26 cellular contexts compared by ENCODE assay signal in genomic region chr6:87916446-87916845, GRCh38.
DNase-seq lines count a peak whose midpoint lies in the region; ATAC-seq, FAIRE-seq and TF ChIP-seq lines count a peak whose summit lies in the region.
"Had no signal": no experiment of that assay in that cellular context is flagged by ENCODE, and none has a peak within 500 bp of the region (broad histone marks: within the 10 kb centered on the region; RNA-seq: fewer than 3 reads in every experiment).

No MANE protein-coding gene starts in this region.

- SMC1A ChIA-PET in GM12878 (lab: Charles Lee; ENCODE audit: uncharacterized antibody, unreplicated experiment): interaction anchor here (0.6 to 10.9 kb wide), 6 partner anchors 9 to 438 kb away, joined by 3 to 203 read pairs (median 4); no protein-coding TSS in a partner anchor

- WGBS in GM12878 (ENCODE audit: insufficient coverage, insufficient replicate concordance, low lambda C conversion rate, missing lambda C conversion rate): 89% methylated on average over 1 of the region's 1 CpG
- 89 to 96% methylated on average over 1 of the region's 1 CpG for WGBS in thyroid gland, 2 donors

- peaks cover 14% of the 10 kb centered on the region for H3K4me1 Mint-ChIP-seq in activated naive CD8-positive, alpha-beta T cell treated with anti-CD3 and anti-CD28 coated beads, Interleukin-2, amount 50 U/mL, for 24 hours

- no peaks in the 10 kb centered on the region for H3K27me3 ChIP-seq in DOHH2 (ENCODE audit: control insufficient read depth, low read length)
- no peaks in the 10 kb centered on the region for H3K27me3 ChIP-seq in GM12878 (replicated peaks in 1 of 2; ENCODE audit: control insufficient read depth in 2 of 2, insufficient read depth in 2 of 2, low read length in 1 of 2)
- H3K27me3 ChIP-seq in thyroid gland: no peaks in the 10 kb centered on the region

- no peak for TF ChIP-seq POLR2A in GM12878 (IDR thresholded peaks at IDR 0.05; ENCODE audit: low read depth, low read length)
- no peak for TF ChIP-seq POLR2A in thyroid gland (IDR thresholded peaks at IDR 0.05)

- no peak overlapping the region for H3K4me3 Mint-ChIP-seq in activated naive CD8-positive, alpha-beta T cell treated with anti-CD3 and anti-CD28 coated beads, Interleukin-2, amount 50 U/mL, for 24 hours
- H3K4me3 Mint-ChIP-seq: CD4-positive, alpha-beta memory T cell; T-helper 17 cell had no signal

- peak; percentile 42 to 94 for DNase-seq in NCI-H524 (lab: John Stamatoyannopoulos, UW)
- no peak for DNase-seq in GM12878 (ENCODE audit: low read depth, low spot score)
- DNase-seq in thyroid gland: no peak
- no peak for DNase-seq in stimulated activated CD4-positive, alpha-beta T cell treated with anti-CD3 and anti-CD28 coated beads, Interleukin-1b, Interleukin-23, amount 100 ng/mL, for 48 hours
- no peak for DNase-seq in activated naive CD8-positive, alpha-beta T cell treated with anti-CD3 and anti-CD28 coated beads, Interleukin-2, amount 50 U/mL, for 24 hours
- DNase-seq: AML-193; C1 segment of cervical spinal cord; CD4-positive, alpha-beta memory T cell; COR-L47; EL; GDM1; KBM-7; NCI-H1092 treated with DMSO at 0.1 percent for 48 hours; NCI-H1436; NCI-H187; NCI-H2081 treated with DMSO at 0.1 percent for 48 hours; NCI-H526; OCI-M1; SK-N-SH; T-helper 17 cell had no signal

- TF ChIP-seq EP300 in GM12878 (IDR thresholded peaks at IDR 0.05; ENCODE audit: borderline replicate concordance in 1 of 2, control insufficient read depth in 1 of 2, low read depth in 2 of 2, low read length in 2 of 2): no peak

- H3K79me2 ChIP-seq in DOHH2 (ENCODE audit: control insufficient read depth, low read length) (peaks cover 7% of the 10 kb centered on the region), GM12878 (ENCODE audit: control insufficient read depth, insufficient read depth, low read length) (no peaks in the 10 kb centered on the region)

- no peak for FAIRE-seq in GM12878 (lab: Jason Lieb, UNC)
- FAIRE-seq: A204.1, HTR-8/SVneo, RCC 7860 had no signal

- H3K9me3 ChIP-seq in DOHH2 (ENCODE audit: control insufficient read depth, insufficient read depth, low read length): no peaks in the 10 kb centered on the region
- no peaks in the 10 kb centered on the region for H3K9me3 ChIP-seq in HEK293 (ENCODE audit: control insufficient read depth, insufficient read depth, low read depth, low read length)
- no peaks in the 10 kb centered on the region; the same call in 2 of the 3 replicates for H3K9me3 ChIP-seq in GM12878 (replicated peaks; ENCODE audit: control insufficient read depth, insufficient read depth, low read length)
- no peaks in the 10 kb centered on the region for H3K9me3 ChIP-seq in thyroid gland
- H3K9me3 ChIP-seq: SK-N-SH had no signal

- POLR2A ChIA-PET in HEK293 (lab: Yijun Ruan, JAX): no interaction called here
- POLR2A ChIA-PET in GM12878 (lab: Charles Lee): interaction anchor here (1.4 to 5.4 kb wide), 2 partner anchors 8 to 10 kb away, joined by 3 to 28 read pairs; no protein-coding TSS in a partner anchor

- H4K20me1 ChIP-seq in DOHH2 (ENCODE audit: control insufficient read depth, insufficient read depth, low read depth, low read length): no peaks in the 10 kb centered on the region
- no peaks in the 10 kb centered on the region for H4K20me1 ChIP-seq in GM12878 (ENCODE audit: control insufficient read depth, insufficient read depth)

- no peak overlapping the region for H3K9ac ChIP-seq in GM12878 (ENCODE audit: control insufficient read depth, insufficient read depth, low read length)
- H3K9ac ChIP-seq: SK-N-SH had no signal

- H3K27ac ChIP-seq in DOHH2 (ENCODE audit: low read depth, low read length) (peak overlapping the region; percentile 100), HEK293 (ENCODE audit: extremely low read depth, low read depth, low read length) (no peak overlapping the region), GM12878 (ENCODE audit: control insufficient read depth, insufficient read depth) (no peak overlapping the region), thyroid gland (no peak overlapping the region)

- peak overlapping the region; percentile 66 for H3K4me2 ChIP-seq in DOHH2 (ENCODE audit: low read length)
- H3K4me2 ChIP-seq in GM12878 (ENCODE audit: control insufficient read depth, insufficient read depth): no peak overlapping the region
- H3K4me2 ChIP-seq: SK-N-SH had no signal

- no peaks in the 10 kb centered on the region for H3K9me3 Mint-ChIP-seq in activated naive CD8-positive, alpha-beta T cell treated with anti-CD3 and anti-CD28 coated beads, Interleukin-2, amount 50 U/mL, for 24 hours
- H3K9me3 Mint-ChIP-seq: CD4-positive, alpha-beta memory T cell had no signal

- TF ChIP-seq CTCF in DOHH2 (IDR thresholded peaks at IDR 0.05; ENCODE audit: low read depth, low read length, poor library complexity, severe bottlenecking) (no peak), HEK293 (tag by site-specific recombination; IDR thresholded peaks at IDR 0.05) (no peak), GM12878 (IDR thresholded peaks at IDR 0.05 in 2 of 3, conservative IDR thresholded peaks at IDR 0.05 in 1 of 3; ENCODE audit: control insufficient read depth in 2 of 3, extremely low read depth in 1 of 3, insufficient read depth in 1 of 3, low read depth in 3 of 3, low read length in 3 of 3) (no peak), thyroid gland (IDR thresholded peaks at IDR 0.05) (no peak)

- H3K36me3 ChIP-seq in DOHH2 (ENCODE audit: control insufficient read depth, low read length) (peaks cover 54% of the 10 kb centered on the region), HEK293 (ENCODE audit: control insufficient read depth in 2 of 2, insufficient read depth in 1 of 2, low read length in 2 of 2) (no peaks in the 10 kb centered on the region), GM12878 (ENCODE audit: control insufficient read depth in 2 of 2, insufficient read depth in 2 of 2, low read length in 1 of 2) (no peaks in the 10 kb centered on the region), thyroid gland (no peaks in the 10 kb centered on the region)

- BruUV-seq in GM12878 (replicated peaks; lab: Mats Ljungman, UMichigan): no TSS peak

- H3K27me3 Mint-ChIP-seq in activated naive CD8-positive, alpha-beta T cell treated with anti-CD3 and anti-CD28 coated beads, Interleukin-2, amount 50 U/mL, for 24 hours: peaks cover 9% of the 10 kb centered on the region
- H3K27me3 Mint-ChIP-seq: T-helper 17 cell had no signal

- CTCF ChIA-PET in HEK293 (lab: Yijun Ruan, JAX) (interaction anchor here (0.5 to 0.9 kb wide), 4 partner anchors 8 to 362 kb away, joined by 3 to 4 read pairs (median 4); no protein-coding TSS in a partner anchor), GM12878 (lab: Yijun Ruan, JAX) (interaction anchor here (3.4 kb wide), 1 partner anchor 9 kb away, joined by 25 read pairs; no protein-coding TSS in a partner anchor)

- H3K36me3 Mint-ChIP-seq in activated naive CD8-positive, alpha-beta T cell treated with anti-CD3 and anti-CD28 coated beads, Interleukin-2, amount 50 U/mL, for 24 hours (ENCODE audit: low read depth): no peaks in the 10 kb centered on the region
- H3K36me3 Mint-ChIP-seq: CD4-positive, alpha-beta memory T cell had no signal

- no peak overlapping the region for H2AFZ ChIP-seq in GM12878 (ENCODE audit: control insufficient read depth, low read depth, low read length)

- in situ Hi-C loops in GM12878 (cut with MboI): no loop called here

- TF ChIP-seq RAD21 in GM12878 (IDR thresholded peaks at IDR 0.05; ENCODE audit: insufficient read depth, low read depth, low read length): no peak

- intact Hi-C loops in GM12878 (cut with micrococcal nuclease; ENCODE audit: unreplicated experiment) (no loop called here), thyroid gland (cut with DNase I) (no loop called here)

- no peaks in the 10 kb centered on the region for H3K9me2 ChIP-seq in DOHH2 (replicated peaks; ENCODE audit: control insufficient read depth, low read length)
- H3K9me2 ChIP-seq: SK-N-SH had no signal

- no peak overlapping the region for H3K27ac Mint-ChIP-seq in activated naive CD8-positive, alpha-beta T cell treated with anti-CD3 and anti-CD28 coated beads, Interleukin-2, amount 50 U/mL, for 24 hours
- H3K27ac Mint-ChIP-seq: CD4-positive, alpha-beta memory T cell had no signal

- RAD21 ChIA-PET in GM12878 (lab: Charles Lee; ENCODE audit: unreplicated experiment): interaction anchor here (1.7 to 3.9 kb wide), 3 partner anchors 9 to 1002 kb away, joined by 4 to 11 read pairs (median 5); no protein-coding TSS in a partner anchor

- H3K4me1 ChIP-seq in DOHH2 (ENCODE audit: control insufficient read depth, low read length): peaks cover 96% of the 10 kb centered on the region
- no peaks in the 10 kb centered on the region for H3K4me1 ChIP-seq in HEK293 (ENCODE audit: control insufficient read depth, insufficient read depth, low read length)
- H3K4me1 ChIP-seq in GM12878 (ENCODE audit: control insufficient read depth, insufficient read depth, low read length): peaks cover 16% of the 10 kb centered on the region
- H3K4me1 ChIP-seq in thyroid gland: no peaks in the 10 kb centered on the region

- peak overlapping the region; percentile 61 for H3K4me3 ChIP-seq in DOHH2 (ENCODE audit: low read length)
- no peak overlapping the region for H3K4me3 ChIP-seq in HEK293 (ENCODE audit: low read depth, low read length)
- H3K4me3 ChIP-seq in GM12878: no peak overlapping the region
- H3K4me3 ChIP-seq in thyroid gland (replicated peaks in 1 of 3): no peak overlapping the region

- ATAC-seq in GM12878: peak; percentile 12; the same call in 1 of the 3 replicates
- no peak for ATAC-seq in HG03108 (IDR thresholded peaks at IDR 0.05; ENCODE audit: unreplicated experiment)
- ATAC-seq in activated naive CD8-positive, alpha-beta T cell treated with anti-CD3 and anti-CD28 coated beads, Interleukin-2, amount 50 U/mL, for 24 hours: no peak
- ATAC-seq: T-helper 17 cell had no signal

- H3F3A ChIP-seq in DOHH2 (ENCODE audit: control insufficient read depth, insufficient read depth): peaks cover 61% of the 10 kb centered on the region

TF ChIP-seq in HEK293, 187 proteins besides CTCF, POLR2A, EP300 and RAD21 (continues in another document):
- TF ChIP-seq ZEB2 (tag by site-specific recombination; IDR thresholded peaks at IDR 0.05): no peak
- TF ChIP-seq ZNF433 (tag by site-specific recombination; IDR thresholded peaks at IDR 0.05; ENCODE audit: low read depth): no peak

TF ChIP-seq in GM12878, 131 proteins besides CTCF, POLR2A, EP300 and RAD21:
- TF ChIP-seq NFXL1 (IDR thresholded peaks at IDR 0.05; ENCODE audit: borderline replicate concordance) (0 out of 2 replicates have a peak, but pooled peaks have one; percentile 42), BMI1 (IDR thresholded peaks at IDR 0.05; ENCODE audit: borderline replicate concordance) (no peak)

Comparison
In these comparisons a context has a peak if more than half of its experiments do, and no peak if none do; other contexts are left out.
1. DNase-seq: peak in NCI-H524 (2 of 2); none in GM12878 (single experiment), thyroid gland (0 of 2), stimulated activated CD4-positive, alpha-beta T cell treated with anti-CD3 and anti-CD28 coated beads, Interleukin-1b, Interleukin-23, amount 100 ng/mL, for 48 hours (single experiment) and activated naive CD8-positive, alpha-beta T cell treated with anti-CD3 and anti-CD28 coated beads, Interleukin-2, amount 50 U/mL, for 24 hours (single experiment).